Comparison of ENCODE assay signal across 26 cellular contexts in the genomic region with DNA sequence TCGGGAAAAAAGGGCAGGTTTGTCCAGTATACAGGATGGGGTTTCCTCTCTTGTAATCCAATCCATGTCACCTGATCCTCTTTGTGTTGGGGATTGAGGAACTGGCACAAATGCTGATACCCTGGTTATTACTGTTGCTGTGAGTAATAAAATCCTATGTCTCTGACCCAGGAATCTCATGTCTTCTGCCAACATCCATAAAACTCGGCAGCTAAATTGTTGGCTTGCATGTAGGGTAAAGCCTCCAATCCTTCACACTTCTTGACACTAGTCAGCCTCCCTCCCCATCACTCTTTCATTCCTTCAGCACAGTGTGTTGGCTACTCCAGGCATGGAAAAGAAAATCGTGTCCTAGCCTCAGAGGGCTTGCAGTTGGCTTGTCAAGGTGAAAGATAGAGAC.
"Had no signal": no experiment of that assay in that cellular context is flagged by ENCODE, and none has a peak within 500 bp of the region (broad histone marks: within the 10 kb centered on the region; RNA-seq: fewer than 3 reads in every experiment).

No MANE protein-coding gene starts in this region.

- H3K9me3 ChIP-seq: neutrophil, ovary, prostate gland, testis, thyroid gland, transverse colon, upper lobe of left lung, vagina had no signal

- DNase-seq: islet precursor cell; left ventricle myocardium inferior; mesendoderm; naive B cell; natural killer cell; nephron progenitor cell; ovary; retina; right cardiac atrium; stimulated activated CD4-positive, alpha-beta T cell treated with anti-CD3 and anti-CD28 coated beads, Interleukin-12 subunit alpha, Interleukin-12 subunit beta, amount 100 ng/mL, for 4 hours; stimulated activated CD4-positive, alpha-beta T cell treated with anti-CD3 and anti-CD28 coated beads, Interleukin-15, amount 100 ng/mL, for 24 hours; stimulated activated CD4-positive, alpha-beta T cell treated with anti-CD3 and anti-CD28 coated beads, Interleukin-2, amount 100 ng/mL, for 24 hours; stimulated activated CD4-positive, alpha-beta T cell treated with anti-CD3 and anti-CD28 coated beads, Interleukin-4, amount 100 ng/mL, for 1 hour; stimulated activated naive B cell treated with anti-CD40 and anti-IgM and Interleukin-4, amounts not matched to agents 10 μg/mL and 1 μg/mL and 100 μg/mL, for 72 hours; stimulated activated naive CD8-positive, alpha-beta T cell treated with anti-CD3 and anti-CD28 coated beads, Interleukin-15, Interleukin-2, amounts not matched to agents 100 U/mL and 50 U/mL, for 24 hours; stomach; testis; thyroid gland; transverse colon had no signal

- H3K27ac ChIP-seq: left ventricle myocardium inferior, neural progenitor cell, neutrophil, ovary, prostate gland, skin epidermis, stomach, testis, thyroid gland, transverse colon, upper lobe of left lung, vagina had no signal

- H3K36me3 ChIP-seq: left ventricle myocardium inferior, neural progenitor cell, neutrophil, ovary, prostate gland, stomach, thyroid gland, transverse colon, upper lobe of left lung, vagina had no signal

- H3K4me1 ChIP-seq: left ventricle myocardium inferior, neural progenitor cell, prostate gland, stomach, testis, thyroid gland, transverse colon, upper lobe of left lung, vagina had no signal

- H3K4me3 ChIP-seq: left ventricle myocardium inferior, lung, neural progenitor cell, ovary, prostate gland, skin epidermis, stomach, testis, thyroid gland, transverse colon, upper lobe of left lung, vagina had no signal
